24 cellular contexts compared by ENCODE assay signal in the genomic region with DNA sequence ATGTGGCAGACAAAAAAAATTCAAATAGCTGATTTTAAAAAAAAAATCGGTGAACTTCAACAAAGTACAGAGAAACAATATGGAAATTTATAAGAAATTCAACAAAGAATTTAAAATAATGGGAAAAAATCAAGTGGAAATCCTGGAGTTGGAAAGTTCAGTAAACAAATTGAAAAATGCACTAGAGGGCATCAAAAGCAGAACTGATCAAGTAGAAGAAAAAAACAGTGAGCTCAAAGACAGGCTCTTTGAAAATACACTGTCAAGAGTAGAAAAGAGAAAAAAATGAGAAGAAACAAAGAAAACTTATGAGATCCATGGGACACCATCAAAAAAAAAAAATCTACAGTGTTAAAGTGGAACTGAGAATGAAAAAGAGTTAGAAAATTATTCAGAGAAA.
"Had no signal": no experiment of that assay in that cellular context is flagged by ENCODE, and none has a peak within 500 bp of the region (broad histone marks: within the 10 kb centered on the region; RNA-seq: fewer than 3 reads in every experiment).

No MANE protein-coding gene starts in this region.

- H3K4me3 ChIP-seq: adrenal gland, breast epithelium, SK-N-MC had no signal

- H3K27ac ChIP-seq: adrenal gland, breast epithelium, SK-N-MC, WERI-Rb-1 had no signal

- DNase-seq: activated CD4-positive, alpha-beta memory T cell treated with anti-CD3 and anti-CD28 coated beads, Interleukin-2, amount 10 ng/mL, durations not matched to agents 7 days and 5 days; activated CD4-positive, alpha-beta T cell treated with anti-CD3 and anti-CD28 coated beads for 36 hours; activated CD4-positive, alpha-beta T cell treated with anti-CD3 and anti-CD28 coated beads, Interleukin-2, amount 50 U/mL, for 1 hour; activated naive CD4-positive, alpha-beta T cell treated with anti-CD3 and anti-CD28 coated beads, Interleukin-2, amount 50 U/mL, for 16 hours; activated naive CD8-positive, alpha-beta T cell treated with anti-CD3 and anti-CD28 coated beads, Interleukin-2, amount 10 ng/mL, durations not matched to agents 7 days and 5 days; activated T-cell treated with anti-CD3 and anti-CD28 coated beads, Interleukin-2, amount 50 U/mL, for 72 hours; adrenal gland; anterior cingulate cortex; caudate nucleus; Karpas-422; MM.1S; NCI-H1105 treated with DMSO at 0.1 percent for 48 hours; NCI-H1436 treated with DMSO at 0.1 percent for 48 hours; NCI-H187; NCI-H2081; NCI-H510A treated with DMSO at 0.1 percent for 48 hours; NCI-H69; NK-92 treated with Interleukin-12 subunit alpha and Interleukin-12 subunit beta, amount 100 ng/mL, for 24 hours; OCI-M1; RPMI8226; T-helper 1 cell; WERI-Rb-1 had no signal

- H3K36me3 ChIP-seq: adrenal gland, breast epithelium, WERI-Rb-1 had no signal

- H3K4me1 ChIP-seq: adrenal gland, breast epithelium had no signal
